ENCODE assay signal across 11 cellular contexts in genomic region chr4:112735474-112735951, GRCh38.
A peak's percentile ranks its signal among the peaks of the same experiment; 100 is the strongest.
DNase-seq lines count a peak whose midpoint lies in the region; ATAC-seq and TF ChIP-seq lines count a peak whose summit lies in the region.
"Had no signal": no experiment of that assay in that cellular context is flagged by ENCODE, and none has a peak within 500 bp of the region (broad histone marks: within the 10 kb centered on the region; RNA-seq: fewer than 3 reads in every experiment).

No MANE protein-coding gene starts in this region.

- no peak for DNase-seq in central memory CD8-positive, alpha-beta T cell (ENCODE audit: low spot score in 2 of 2)
- no peak for DNase-seq in stimulated activated naive CD4-positive, alpha-beta T cell treated with Interleukin-2 at 50 U/mL for 16 hours (lab: John Stamatoyannopoulos, UW)
- no peak for DNase-seq in hippocampal formation (lab: John Stamatoyannopoulos, UW)
- DNase-seq in MCF 10A (ENCODE audit: unreplicated experiment), result no peak
- DNase-seq in lower leg skin (ENCODE audit: low spot score in 2 of 2), result no peak
- DNase-seq: cortex of kidney, left colon, NCI-H1436 treated with DMSO at 0.1 percent for 48 hours had no signal

- CTCF ChIA-PET in MCF 10A (lab: Yijun Ruan, JAX), result interaction anchor here (0.6 to 1.1 kb wide), 2 partner anchors 14 to 25 kb away, joined by 3 to 4 read pairs; no protein-coding TSS in a partner anchor

- H3K27me3 Mint-ChIP-seq in central memory CD8-positive, alpha-beta T cell, result no peaks in the 10 kb centered on the region
- H3K27me3 Mint-ChIP-seq in MCF 10A (ENCODE audit: insufficient read depth, unreplicated experiment), result no peaks in the 10 kb centered on the region

- BruUV-seq in MCF 10A (replicated peaks; lab: Mats Ljungman, UMichigan), result no TSS peak

- intact Hi-C loops in MCF 10A (cut with micrococcal nuclease), result no loop called here
- intact Hi-C loops in lower leg skin (cut with DNase I; ENCODE audit: low total_unique reads), result no loop called here

- peak; percentile 81 for ATAC-seq in GM18511 (IDR thresholded peaks at IDR 0.05; ENCODE audit: unreplicated experiment)
- ATAC-seq in GM21423 (IDR thresholded peaks at IDR 0.05; ENCODE audit: unreplicated experiment), result peak; percentile 70
- ATAC-seq in HG03196 (IDR thresholded peaks at IDR 0.05; ENCODE audit: unreplicated experiment), result peak; percentile 80
- no peak for ATAC-seq in central memory CD8-positive, alpha-beta T cell (replicated peaks; ENCODE audit: extremely low read depth, poor library complexity, severe bottlenecking)
- ATAC-seq: left colon had no signal

- H3K4me3 ChIP-seq in lower leg skin (ENCODE audit: low read depth, poor library complexity, severe bottlenecking), result no peak overlapping the region

- H3K9me3 Mint-ChIP-seq in central memory CD8-positive, alpha-beta T cell, result no peaks in the 10 kb centered on the region
- no peaks in the 10 kb centered on the region for H3K9me3 Mint-ChIP-seq in MCF 10A (ENCODE audit: unreplicated experiment)

- POLR2A ChIA-PET in MCF 10A (lab: Yijun Ruan, JAX), result no interaction called here

- no peaks in the 10 kb centered on the region for H3K36me3 Mint-ChIP-seq in central memory CD8-positive, alpha-beta T cell (ENCODE audit: insufficient read depth)
- H3K36me3 Mint-ChIP-seq in MCF 10A (ENCODE audit: insufficient read depth, unreplicated experiment), result no peaks in the 10 kb centered on the region

- peak overlapping the region; percentile 5 for H3K27ac Mint-ChIP-seq in central memory CD8-positive, alpha-beta T cell (ENCODE audit: low read depth)
- H3K27ac Mint-ChIP-seq in MCF 10A (ENCODE audit: low read depth, unreplicated experiment), result no peak overlapping the region

- TF ChIP-seq CTCF in MCF 10A (IDR thresholded peaks at IDR 0.05; ENCODE audit: unreplicated experiment), result no peak
- TF ChIP-seq CTCF in lower leg skin (IDR thresholded peaks at IDR 0.05), result no peak

- no peaks in the 10 kb centered on the region for H3K4me1 Mint-ChIP-seq in central memory CD8-positive, alpha-beta T cell
- H3K4me1 Mint-ChIP-seq in MCF 10A (ENCODE audit: insufficient read depth, unreplicated experiment), result no peaks in the 10 kb centered on the region

- no peak for TF ChIP-seq POLR2A in lower leg skin (IDR thresholded peaks at IDR 0.05)

- H3K4me3 Mint-ChIP-seq in central memory CD8-positive, alpha-beta T cell, result no peak overlapping the region
- H3K4me3 Mint-ChIP-seq in MCF 10A (ENCODE audit: unreplicated experiment), result no peak overlapping the region
